Comparison of ENCODE assay signal across 9 cellular contexts in genomic region chr17:78723001-78723796, GRCh38. TPM values are rescaled to one million over a fixed set of nuclear protein-coding genes. Genes with fewer than 3 reads are reported as not detected.
DNase-seq lines count a peak whose midpoint lies in the region; ATAC-seq and TF ChIP-seq lines count a peak whose summit lies in the region.
"Had no signal": no experiment of that assay in that cellular context is flagged by ENCODE, and none has a peak within 500 bp of the region (broad histone marks: within the 10 kb centered on the region; RNA-seq: fewer than 3 reads in every experiment).

No MANE protein-coding gene starts in this region.

- H4K20me1 ChIP-seq in KMS-11 (ENCODE audit: insufficient read depth): no peaks in the 10 kb centered on the region

- POLR2A ChIA-PET in AG04450 (lab: Yijun Ruan, JAX): no interaction called here

- peak overlapping the region; percentile 37 for H3K4me3 ChIP-seq in AG04450 (ENCODE audit: low read depth, low read length)
- H3K4me3 ChIP-seq in KMS-11 (IDR thresholded peaks at IDR 0.05; ENCODE audit: insufficient read depth, low read depth, low read length): no peak overlapping the region
- H3K4me3 ChIP-seq in body of pancreas: no peak overlapping the region
- H3K4me3 ChIP-seq in thoracic aorta: peak overlapping the region; percentile 59

- H3K36me3 ChIP-seq in KMS-11 (ENCODE audit: insufficient read depth): no peaks in the 10 kb centered on the region
- H3K36me3 ChIP-seq in body of pancreas (replicated peaks in 1 of 2; ENCODE audit: insufficient read depth in 1 of 2, low read depth in 2 of 2): no peaks in the 10 kb centered on the region
- H3K36me3 ChIP-seq in thoracic aorta: no peaks in the 10 kb centered on the region
- H3K36me3 ChIP-seq: adrenal gland had no signal

- CTCF ChIA-PET in AG04450 (lab: Charles Lee): interaction anchor here (2.8 kb wide), 1 partner anchor 15 kb away, joined by 19 read pairs; no protein-coding TSS in a partner anchor

- H3K9me3 ChIP-seq in AG04450 (ENCODE audit: control insufficient read depth, insufficient read depth, low read length) (no peaks in the 10 kb centered on the region), body of pancreas (no peaks in the 10 kb centered on the region), thoracic aorta (no peaks in the 10 kb centered on the region)
- H3K9me3 ChIP-seq: adrenal gland had no signal

- intact Hi-C loops in body of pancreas (cut with DNase I): no loop called here
- intact Hi-C loops in posterior vena cava (cut with DNase I): no loop called here

- H3K4me1 ChIP-seq in KMS-11 (ENCODE audit: low read depth, poor library complexity, severe bottlenecking): peaks cover 98% of the 10 kb centered on the region
- H3K4me1 ChIP-seq in body of pancreas: peaks cover 34% of the 10 kb centered on the region
- peaks cover 15 to 37% of the 10 kb centered on the region in 2 donors for H3K4me1 ChIP-seq in thoracic aorta (ENCODE audit: control insufficient read depth in 1 of 2, low read depth in 2 of 2)

- TF ChIP-seq CTCF in AG04450 (IDR thresholded peaks at IDR 0.05; ENCODE audit: low read depth, low read length): no peak
- TF ChIP-seq CTCF in KMS-11 (conservative IDR thresholded peaks at IDR 0.05; ENCODE audit: low read depth, low read length): no peak
- no peak for TF ChIP-seq CTCF in body of pancreas (IDR thresholded peaks at IDR 0.05)
- no peak for TF ChIP-seq CTCF in thoracic aorta (IDR thresholded peaks at IDR 0.05)

- H3K27ac ChIP-seq in AG04450 (ENCODE audit: low read depth, low read length) (no peak overlapping the region), KMS-11 (peak overlapping the region; percentile 93), body of pancreas (no peak overlapping the region), thoracic aorta (no peak overlapping the region)

- TF ChIP-seq POLR2A in body of pancreas (IDR thresholded peaks at IDR 0.05): peak in 1 of 3 donors; percentile 16

- H3K4me2 ChIP-seq in KMS-11: peak overlapping the region; percentile 93

- H3K79me2 ChIP-seq in KMS-11 (ENCODE audit: insufficient read depth, low read depth): peaks cover 98% of the 10 kb centered on the region

- ATAC-seq in body of pancreas: peak; percentile 22
- no peak for ATAC-seq in thoracic aorta (ENCODE audit: insufficient number of reproducible peaks, low FRiP score, low read depth)

- no peaks in the 10 kb centered on the region for H3K27me3 ChIP-seq in AG04450 (ENCODE audit: control insufficient read depth, insufficient read depth, low read length)
- no peaks in the 10 kb centered on the region for H3K27me3 ChIP-seq in KMS-11 (ENCODE audit: insufficient read depth, low read depth)
- H3K27me3 ChIP-seq in body of pancreas: no peaks in the 10 kb centered on the region
- H3K27me3 ChIP-seq in thoracic aorta (replicated peaks; ENCODE audit: insufficient read depth): no peaks in the 10 kb centered on the region
- H3K27me3 ChIP-seq: adrenal gland had no signal

- peak overlapping the region; percentile 73 for H3K9ac ChIP-seq in KMS-11

- 63 to 72% methylated on average over 22 to 25 of the region's 25 CpGs for WGBS in body of pancreas, 2 donors

- DNase-seq in AG04450 (ENCODE audit: low read depth, low spot score): no peak
- no peak for DNase-seq in body of pancreas
- peak; percentile 94 for DNase-seq in left kidney (ENCODE audit: low read depth, low spot score)
- DNase-seq in thoracic aorta (ENCODE audit: low spot score): no peak
- DNase-seq in posterior vena cava (ENCODE audit: low spot score): no peak
- DNase-seq in activated T-cell treated with anti-CD3 and anti-CD28 coated beads, Interleukin-2, amount 50 U/mL, for 48 hours: no peak
- no peak for DNase-seq in HK-2 (ENCODE audit: unreplicated experiment)

- H2AFZ ChIP-seq in KMS-11 (ENCODE audit: low read depth): no peak overlapping the region

RNA-seq across cellular contexts. Expression of gene CYTH1, which starts 58.9 kb away (rescaled TPM):
- 12.5 and 13.7 TPM in 2 replicates for polyA plus RNA-seq in AG04450 (2011; rRNA removed)
- polyA minus RNA-seq in AG04450 (2011; rRNA and poly(A)+ RNA removed): 10.3 and 11.2 TPM in 2 replicates
- total RNA-seq in body of pancreas (10 to 100 TPM; 32.2 to 60.6 TPM), thoracic aorta (10 to 100 TPM; 79.2 to 79.4 TPM), posterior vena cava (10 to 100 TPM; 27.0 to 42.9 TPM)

Comparison
In these comparisons a context has a peak if more than half of its experiments do, and no peak if none do; other contexts are left out.
1. H3K4me3 ChIP-seq: peak in AG04450 (single experiment) and thoracic aorta (single experiment); none in KMS-11 (single experiment) and body of pancreas (0 of 2).